Comparison of ENCODE assay signal across 8 cellular contexts in the genomic region with DNA sequence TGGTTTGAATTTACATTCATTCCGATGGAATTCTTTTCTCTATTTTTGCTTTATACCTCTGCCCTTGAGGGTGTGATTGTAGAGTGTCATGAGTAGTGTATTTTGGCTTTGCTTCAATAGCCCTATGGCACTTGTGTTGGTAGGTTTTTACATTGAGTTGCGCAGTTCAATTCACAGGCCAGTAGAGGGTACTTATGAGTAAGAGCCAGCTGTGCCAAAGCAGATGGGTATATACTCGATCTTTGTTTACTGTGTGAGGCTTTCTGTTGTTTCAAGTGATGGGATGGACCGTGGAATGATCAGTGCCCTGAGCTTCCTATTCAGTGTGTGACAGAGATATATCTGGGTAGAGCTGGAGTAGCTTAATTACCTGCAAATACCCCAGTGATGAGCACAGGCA. TPM values are rescaled to one million over a fixed set of nuclear protein-coding genes. Genes with fewer than 3 reads are reported as not detected.
DNase-seq lines count a peak whose midpoint lies in the region; ATAC-seq and TF ChIP-seq lines count a peak whose summit lies in the region.

No MANE protein-coding gene starts in this region.

- no peak overlapping the region for H3K27ac Mint-ChIP-seq in CD14-positive monocyte
- no peak overlapping the region for H3K27ac Mint-ChIP-seq in GM23338

- intact Hi-C loops in CD14-positive monocyte (cut with micrococcal nuclease): no loop called here

- H3K36me3 Mint-ChIP-seq in CD14-positive monocyte (no peaks in the 10 kb centered on the region), GM23338 (ENCODE audit: low read depth) (no peaks in the 10 kb centered on the region)

- H2AFZ ChIP-seq in GM23338 (peak overlapping the region; percentile 50; the same call in 1 of the 2 replicates), hepatocyte (no peak overlapping the region)

- H3K27me3 ChIP-seq in GM23338 (ENCODE audit: insufficient read depth) (no peaks in the 10 kb centered on the region), hepatocyte (no peaks in the 10 kb centered on the region)

- DNase-seq in CD14-positive monocyte (ENCODE audit: low spot score): no peak
- DNase-seq in GM23338 (ENCODE audit: low spot score): peak; percentile 79
- peak; percentile 80 for DNase-seq in OCI-M1 (lab: John Stamatoyannopoulos, UW)
- DNase-seq in fibroblast of villous mesenchyme (ENCODE audit: low read depth): peak; percentile 50
- no peak for DNase-seq in NCI-H1092 (lab: John Stamatoyannopoulos, UW)
- DNase-seq in hepatocyte (ENCODE audit: low spot score): no peak

- H3K36me3 ChIP-seq in GM23338 (ENCODE audit: insufficient read depth) (no peaks in the 10 kb centered on the region), hepatocyte (replicated peaks; ENCODE audit: insufficient read depth, low read depth) (no peaks in the 10 kb centered on the region)

- H3K4me1 Mint-ChIP-seq in CD14-positive monocyte (peaks cover 7% of the 10 kb centered on the region), GM23338 (peaks cover 4% of the 10 kb centered on the region; the same call in 2 of the 3 replicates)

- H3K9me3 Mint-ChIP-seq in CD14-positive monocyte (peaks cover 0 to 5% (median 2%) of the 10 kb centered on the region in 7 donors), GM23338 (no peaks in the 10 kb centered on the region)

- peaks cover 9% of the 10 kb centered on the region for H3K9me3 ChIP-seq in hepatocyte (ENCODE audit: low read depth)

- no peak overlapping the region for H3K4me2 ChIP-seq in GM23338
- no peak overlapping the region for H3K4me2 ChIP-seq in hepatocyte

- H3K4me3 ChIP-seq in GM23338 (no peak overlapping the region), fibroblast of villous mesenchyme (ENCODE audit: low read depth, low read length) (no peak overlapping the region), hepatocyte (no peak overlapping the region)

- H4K20me1 ChIP-seq in GM23338 (replicated peaks; ENCODE audit: insufficient read depth) (no peaks in the 10 kb centered on the region), hepatocyte (ENCODE audit: insufficient read depth, poor library complexity, severe bottlenecking) (no peaks in the 10 kb centered on the region)

- peak; percentile 96 for ATAC-seq in GM23338
- no peak for ATAC-seq in GM21576 (IDR thresholded peaks at IDR 0.05; ENCODE audit: unreplicated experiment)
- no peak for ATAC-seq in GM19328 (IDR thresholded peaks at IDR 0.05; ENCODE audit: unreplicated experiment)

- TF ChIP-seq CTCF in CD14-positive monocyte (IDR thresholded peaks at IDR 0.05) (peak; percentile 68), GM23338 (conservative IDR thresholded peaks at IDR 0.05; ENCODE audit: low read depth in 2 of 2) (peak; percentile 70 to 73), fibroblast of villous mesenchyme (IDR thresholded peaks at IDR 0.05; ENCODE audit: insufficient read depth, low read depth, low read length) (peak; percentile 72), hepatocyte (IDR thresholded peaks at IDR 0.05; ENCODE audit: poor library complexity) (no peak)

- H3K4me3 Mint-ChIP-seq in CD14-positive monocyte: no peak overlapping the region
- no peak overlapping the region for H3K4me3 Mint-ChIP-seq in GM23338

- no peaks in the 10 kb centered on the region for H3F3A ChIP-seq in GM23338 (replicated peaks; ENCODE audit: low read depth)

- H3K27ac ChIP-seq in GM23338 (ENCODE audit: low read depth) (no peak overlapping the region), hepatocyte (no peak overlapping the region)

- WGBS in hepatocyte (ENCODE audit: low lambda C conversion rate, missing lambda C conversion rate): 55% methylated on average over 4 of the region's 4 CpGs

- 0 out of 2 replicates have a peak, but pooled peaks cover 7% of the 10 kb centered on the region for H3K4me1 ChIP-seq in GM23338 (ENCODE audit: insufficient read depth)
- no peaks in the 10 kb centered on the region for H3K4me1 ChIP-seq in hepatocyte (ENCODE audit: insufficient read depth)

- H3K79me2 ChIP-seq in GM23338 (replicated peaks; ENCODE audit: insufficient read depth): no peaks in the 10 kb centered on the region
- H3K79me2 ChIP-seq in hepatocyte: no peaks in the 10 kb centered on the region

- no peaks in the 10 kb centered on the region for H3K9me2 ChIP-seq in GM23338 (ENCODE audit: insufficient read depth)
- H3K9me2 ChIP-seq in hepatocyte (replicated peaks; ENCODE audit: insufficient read depth): no peaks in the 10 kb centered on the region

- H3K27me3 Mint-ChIP-seq in CD14-positive monocyte (ENCODE audit: low read depth in 3 of 3) (peaks cover 0 to 3% (median 2%) of the 10 kb centered on the region in 3 donors), GM23338 (ENCODE audit: insufficient read depth, low read depth, poor library complexity) (no peaks in the 10 kb centered on the region)

TF ChIP-seq in GM23338, 12 proteins besides CTCF, POLR2A, EP300 and RAD21:
- TF ChIP-seq JUNB (IDR thresholded peaks at IDR 0.05; ENCODE audit: unreplicated experiment) (no peak), CREB1 (CRISPR knock-in tag; IDR thresholded peaks at IDR 0.05; ENCODE audit: low read depth) (no peak), STAT1 (IDR thresholded peaks at IDR 0.05; ENCODE audit: unreplicated experiment) (no peak), POLR2AphosphoS5 (IDR thresholded peaks at IDR 0.05; ENCODE audit: low read depth) (no peak), EZH2phosphoT487 (IDR thresholded peaks at IDR 0.05; ENCODE audit: unreplicated experiment) (no peak), ZNF114 (CRISPR knock-in tag; IDR thresholded peaks at IDR 0.05) (no peak), NANOG (IDR thresholded peaks at IDR 0.05; ENCODE audit: borderline replicate concordance) (no peak), ZNF331 (CRISPR knock-in tag; IDR thresholded peaks at IDR 0.05; ENCODE audit: low read depth) (no peak), EZH2 (IDR thresholded peaks at IDR 0.05; ENCODE audit: low read depth, unreplicated experiment) (no peak)
- TF ChIP-seq, protein P1, sequence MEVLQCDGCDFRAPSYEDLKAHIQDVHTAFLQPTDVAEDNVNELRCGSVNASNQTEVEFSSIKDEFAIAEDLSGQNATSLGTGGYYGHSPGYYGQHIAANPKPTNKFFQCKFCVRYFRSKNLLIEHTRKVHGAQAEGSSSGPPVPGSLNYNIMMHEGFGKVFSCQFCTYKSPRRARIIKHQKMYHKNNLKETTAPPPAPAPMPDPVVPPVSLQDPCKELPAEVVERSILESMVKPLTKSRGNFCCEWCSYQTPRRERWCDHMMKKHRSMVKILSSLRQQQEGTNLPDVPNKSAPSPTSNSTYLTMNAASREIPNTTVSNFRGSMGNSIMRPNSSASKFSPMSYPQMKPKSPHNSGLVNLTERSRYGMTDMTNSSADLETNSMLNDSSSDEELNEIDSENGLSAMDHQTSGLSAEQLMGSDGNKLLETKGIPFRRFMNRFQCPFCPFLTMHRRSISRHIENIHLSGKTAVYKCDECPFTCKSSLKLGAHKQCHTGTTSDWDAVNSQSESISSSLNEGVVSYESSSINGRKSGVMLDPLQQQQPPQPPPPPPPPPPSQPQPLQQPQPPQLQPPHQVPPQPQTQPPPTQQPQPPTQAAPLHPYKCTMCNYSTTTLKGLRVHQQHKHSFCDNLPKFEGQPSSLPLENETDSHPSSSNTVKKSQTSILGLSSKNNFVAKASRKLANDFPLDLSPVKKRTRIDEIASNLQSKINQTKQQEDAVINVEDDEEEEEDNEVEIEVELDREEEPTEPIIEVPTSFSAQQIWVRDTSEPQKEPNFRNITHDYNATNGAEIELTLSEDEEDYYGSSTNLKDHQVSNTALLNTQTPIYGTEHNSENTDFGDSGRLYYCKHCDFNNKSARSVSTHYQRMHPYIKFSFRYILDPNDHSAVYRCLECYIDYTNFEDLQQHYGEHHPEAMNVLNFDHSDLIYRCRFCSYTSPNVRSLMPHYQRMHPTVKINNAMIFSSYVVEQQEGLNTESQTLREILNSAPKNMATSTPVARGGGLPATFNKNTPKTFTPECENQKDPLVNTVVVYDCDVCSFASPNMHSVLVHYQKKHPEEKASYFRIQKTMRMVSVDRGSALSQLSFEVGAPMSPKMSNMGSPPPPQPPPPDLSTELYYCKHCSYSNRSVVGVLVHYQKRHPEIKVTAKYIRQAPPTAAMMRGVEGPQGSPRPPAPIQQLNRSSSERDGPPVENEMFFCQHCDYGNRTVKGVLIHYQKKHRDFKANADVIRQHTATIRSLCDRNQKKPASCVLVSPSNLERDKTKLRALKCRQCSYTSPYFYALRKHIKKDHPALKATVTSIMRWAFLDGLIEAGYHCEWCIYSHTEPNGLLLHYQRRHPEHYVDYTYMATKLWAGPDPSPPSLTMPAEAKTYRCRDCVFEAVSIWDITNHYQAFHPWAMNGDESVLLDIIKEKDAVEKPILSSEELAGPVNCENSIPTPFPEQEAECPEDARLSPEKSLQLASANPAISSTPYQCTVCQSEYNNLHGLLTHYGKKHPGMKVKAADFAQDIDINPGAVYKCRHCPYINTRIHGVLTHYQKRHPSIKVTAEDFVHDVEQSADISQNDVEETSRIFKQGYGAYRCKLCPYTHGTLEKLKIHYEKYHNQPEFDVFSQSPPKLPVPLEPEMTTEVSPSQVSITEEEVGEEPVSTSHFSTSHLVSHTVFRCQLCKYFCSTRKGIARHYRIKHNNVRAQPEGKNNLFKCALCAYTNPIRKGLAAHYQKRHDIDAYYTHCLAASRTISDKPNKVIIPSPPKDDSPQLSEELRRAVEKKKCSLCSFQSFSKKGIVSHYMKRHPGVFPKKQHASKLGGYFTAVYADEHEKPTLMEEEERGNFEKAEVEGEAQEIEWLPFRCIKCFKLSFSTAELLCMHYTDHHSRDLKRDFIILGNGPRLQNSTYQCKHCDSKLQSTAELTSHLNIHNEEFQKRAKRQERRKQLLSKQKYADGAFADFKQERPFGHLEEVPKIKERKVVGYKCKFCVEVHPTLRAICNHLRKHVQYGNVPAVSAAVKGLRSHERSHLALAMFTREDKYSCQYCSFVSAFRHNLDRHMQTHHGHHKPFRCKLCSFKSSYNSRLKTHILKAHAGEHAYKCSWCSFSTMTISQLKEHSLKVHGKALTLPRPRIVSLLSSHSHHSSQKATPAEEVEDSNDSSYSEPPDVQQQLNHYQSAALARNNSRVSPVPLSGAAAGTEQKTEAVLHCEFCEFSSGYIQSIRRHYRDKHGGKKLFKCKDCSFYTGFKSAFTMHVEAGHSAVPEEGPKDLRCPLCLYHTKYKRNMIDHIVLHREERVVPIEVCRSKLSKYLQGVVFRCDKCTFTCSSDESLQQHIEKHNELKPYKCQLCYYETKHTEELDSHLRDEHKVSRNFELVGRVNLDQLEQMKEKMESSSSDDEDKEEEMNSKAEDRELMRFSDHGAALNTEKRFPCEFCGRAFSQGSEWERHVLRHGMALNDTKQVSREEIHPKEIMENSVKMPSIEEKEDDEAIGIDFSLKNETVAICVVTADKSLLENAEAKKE (CRISPR knock-in tag; IDR thresholded peaks at IDR 0.05): no peak
TF ChIP-seq in GM23338: peak in this region for 0.

RNA-seq across cellular contexts. Expression of a gene that starts 4.3 kb away (rescaled TPM):
- polyA plus RNA-seq in CD14-positive monocyte (1 to 10 TPM; 1.9 to 2.4 TPM), GM23338 (2016; fragmentation: Nextera tagmentation; extraction: Ambion mirVana) (6.2 and 9.1 TPM in 2 replicates), hepatocyte (31.6 and 54.6 TPM in 2 replicates)
- total RNA-seq in GM23338 (2014; rRNA removed; shearing (Covaris generic)): 5.1 and 6.9 TPM in 2 replicates
- total RNA-seq in fibroblast of villous mesenchyme (5.8 and 16.4 TPM in 2 replicates), hepatocyte (53.5 and 66.2 TPM in 2 replicates)

Comparison
In these comparisons a context has a peak if more than half of its experiments do, and no peak if none do; other contexts are left out.
1. DNase-seq: peak in GM23338 (single experiment), OCI-M1 (single experiment) and fibroblast of villous mesenchyme (single experiment); none in CD14-positive monocyte (single experiment), NCI-H1092 (single experiment) and hepatocyte (single experiment).